In genomic region chr17:65819810-65820209, GRCh38 we compare ENCODE assay signal across 38 cellular contexts.
"Had no signal": no experiment of that assay in that cellular context is flagged by ENCODE, and none has a peak within 500 bp of the region (broad histone marks: within the 10 kb centered on the region; RNA-seq: fewer than 3 reads in every experiment).

No MANE protein-coding gene starts in this region.

- H3K4me3 Mint-ChIP-seq: activated CD4-positive, alpha-beta memory T cell treated with anti-CD3 and anti-CD28 coated beads, Interleukin-2, amount 10 ng/mL, durations not matched to agents 7 days and 5 days; activated CD4-positive, alpha-beta T cell treated with anti-CD3 and anti-CD28 coated beads for 36 hours; activated CD4-positive, alpha-beta T cell treated with anti-CD3 and anti-CD28 coated beads, Interleukin-2, amount 10 ng/mL, durations not matched to agents 7 days and 5 days; activated CD8-positive, alpha-beta memory T cell treated with anti-CD3 and anti-CD28 coated beads, Interleukin-2, amount 10 ng/mL, durations not matched to agents 7 days and 5 days; activated CD8-positive, alpha-beta T cell treated with anti-CD3 and anti-CD28 coated beads, Interleukin-2, amount 10 ng/mL, durations not matched to agents 7 days and 5 days; activated naive CD4-positive, alpha-beta T cell treated with anti-CD3 and anti-CD28 coated beads, Interleukin-2, amount 10 ng/mL, durations not matched to agents 7 days and 5 days; activated naive CD4-positive, alpha-beta T cell treated with anti-CD3 and anti-CD28 coated beads, Interleukin-2, amount 50 U/mL, for 24 hours; activated naive CD8-positive, alpha-beta T cell; activated naive CD8-positive, alpha-beta T cell treated with anti-CD3 and anti-CD28 coated beads, Interleukin-2, amount 10 ng/mL, durations not matched to agents 7 days and 5 days; activated naive CD8-positive, alpha-beta T cell treated with anti-CD3 and anti-CD28 coated beads, Interleukin-2, amount 50 U/mL, for 24 hours; activated T-cell treated with anti-CD3 and anti-CD28 coated beads, Interleukin-2, amount 50 U/mL, for 24 hours; brain; T-helper 1 cell treated with Interleukin-12 subunit alpha and Interleukin-12 subunit beta and Interleukin-4 antibody, amounts not matched to agents 30 μg/mL and 1 μg/mL, for 36 hours; T-helper 2 cell treated with Interferon-gamma antibody and Interleukin-4, amounts not matched to agents 5 μg/mL and 100 μg/mL, for 36 hours; WTC11 had no signal

- H3K4me1 ChIP-seq: ascending aorta had no signal

- H3K4me1 Mint-ChIP-seq: activated CD4-positive, alpha-beta memory T cell treated with anti-CD3 and anti-CD28 coated beads, Interleukin-2, amount 10 ng/mL, durations not matched to agents 7 days and 5 days; activated CD4-positive, alpha-beta T cell treated with anti-CD3 and anti-CD28 coated beads for 36 hours; activated CD4-positive, alpha-beta T cell treated with anti-CD3 and anti-CD28 coated beads, Interleukin-2, amount 10 ng/mL, durations not matched to agents 7 days and 5 days; activated CD8-positive, alpha-beta memory T cell treated with anti-CD3 and anti-CD28 coated beads, Interleukin-2, amount 10 ng/mL, durations not matched to agents 7 days and 5 days; activated naive CD4-positive, alpha-beta T cell treated with anti-CD3 and anti-CD28 coated beads, Interleukin-2, amount 10 ng/mL, durations not matched to agents 7 days and 5 days; activated naive CD4-positive, alpha-beta T cell treated with anti-CD3 and anti-CD28 coated beads, Interleukin-2, amount 50 U/mL, for 24 hours; activated naive CD8-positive, alpha-beta T cell treated with anti-CD3 and anti-CD28 coated beads, Interleukin-2, amount 10 ng/mL, durations not matched to agents 7 days and 5 days; activated naive CD8-positive, alpha-beta T cell treated with anti-CD3 and anti-CD28 coated beads, Interleukin-2, amount 50 U/mL, for 24 hours; brain had no signal

- H3K27me3 Mint-ChIP-seq: activated naive CD4-positive, alpha-beta T cell treated with anti-CD3 and anti-CD28 coated beads, Interleukin-2, amount 10 ng/mL, durations not matched to agents 7 days and 5 days; activated naive CD8-positive, alpha-beta T cell; brain had no signal

- H3K27ac Mint-ChIP-seq: activated CD4-positive, alpha-beta memory T cell treated with anti-CD3 and anti-CD28 coated beads, Interleukin-2, amount 10 ng/mL, durations not matched to agents 7 days and 5 days; activated CD4-positive, alpha-beta T cell treated with anti-CD3 and anti-CD28 coated beads for 36 hours; activated CD4-positive, alpha-beta T cell treated with anti-CD3 and anti-CD28 coated beads, Interleukin-2, amount 10 ng/mL, durations not matched to agents 7 days and 5 days; activated CD8-positive, alpha-beta memory T cell treated with anti-CD3 and anti-CD28 coated beads, Interleukin-2, amount 10 ng/mL, durations not matched to agents 7 days and 5 days; activated CD8-positive, alpha-beta T cell treated with anti-CD3 and anti-CD28 coated beads, Interleukin-2, amount 10 ng/mL, durations not matched to agents 7 days and 5 days; activated naive CD4-positive, alpha-beta T cell treated with anti-CD3 and anti-CD28 coated beads, Interleukin-2, amount 10 ng/mL, durations not matched to agents 7 days and 5 days; activated naive CD4-positive, alpha-beta T cell treated with anti-CD3 and anti-CD28 coated beads, Interleukin-2, amount 50 U/mL, for 24 hours; activated naive CD8-positive, alpha-beta T cell; activated naive CD8-positive, alpha-beta T cell treated with anti-CD3 and anti-CD28 coated beads, Interleukin-2, amount 10 ng/mL, durations not matched to agents 7 days and 5 days; activated naive CD8-positive, alpha-beta T cell treated with anti-CD3 and anti-CD28 coated beads, Interleukin-2, amount 50 U/mL, for 24 hours; activated T-cell treated with anti-CD3 and anti-CD28 coated beads, Interleukin-2, amount 50 U/mL, for 24 hours; activated T-helper 2 cell treated with anti-CD3 and anti-CD28 coated beads, Interferon-gamma antibody, Interleukin-2, Interleukin-4, amounts not matched to agents 10 μg/mL and 5 μg/mL and 100 μg/mL, durations not matched to agents 14 hours and 24 hours and 36 hours; T-helper 1 cell treated with Interleukin-12 subunit alpha and Interleukin-12 subunit beta and Interleukin-4 antibody, amounts not matched to agents 30 μg/mL and 1 μg/mL, for 36 hours; T-helper 2 cell treated with Interferon-gamma antibody and Interleukin-4, amounts not matched to agents 5 μg/mL and 100 μg/mL, for 36 hours; WTC11 had no signal

- H3K9me3 Mint-ChIP-seq: activated CD4-positive, alpha-beta memory T cell treated with anti-CD3 and anti-CD28 coated beads, Interleukin-2, amount 10 ng/mL, durations not matched to agents 7 days and 5 days; activated CD4-positive, alpha-beta T cell treated with anti-CD3 and anti-CD28 coated beads, Interleukin-2, amount 10 ng/mL, durations not matched to agents 7 days and 5 days; activated naive CD4-positive, alpha-beta T cell treated with anti-CD3 and anti-CD28 coated beads, Interleukin-2, amount 10 ng/mL, durations not matched to agents 7 days and 5 days; activated naive CD4-positive, alpha-beta T cell treated with anti-CD3 and anti-CD28 coated beads, Interleukin-2, amount 50 U/mL, for 24 hours; activated naive CD8-positive, alpha-beta T cell treated with anti-CD3 and anti-CD28 coated beads, Interleukin-2, amount 10 ng/mL, durations not matched to agents 7 days and 5 days; activated T-cell treated with anti-CD3 and anti-CD28 coated beads, Interleukin-2, amount 50 U/mL, for 24 hours; activated T-helper 2 cell treated with anti-CD3 and anti-CD28 coated beads, Interferon-gamma antibody, Interleukin-2, Interleukin-4, amounts not matched to agents 10 μg/mL and 5 μg/mL and 100 μg/mL, durations not matched to agents 14 hours and 24 hours and 36 hours; T-helper 1 cell treated with Interleukin-12 subunit alpha and Interleukin-12 subunit beta and Interleukin-4 antibody, amounts not matched to agents 30 μg/mL and 1 μg/mL, for 36 hours; T-helper 2 cell treated with Interferon-gamma antibody and Interleukin-4, amounts not matched to agents 5 μg/mL and 100 μg/mL, for 36 hours; WTC11 had no signal

- H3K36me3 ChIP-seq: ascending aorta, cardiac muscle cell, WERI-Rb-1 had no signal

- H3K27ac ChIP-seq: ascending aorta, cardiac muscle cell, WERI-Rb-1 had no signal

- ATAC-seq: activated CD4-positive, alpha-beta T cell treated with anti-CD3 and anti-CD28 coated beads for 36 hours; activated CD4-positive, CD25-positive, alpha-beta regulatory T cell treated with anti-CD3 and anti-CD28 coated beads, Interleukin-2, amount 50 U/mL, for 24 hours; activated CD8-positive, alpha-beta memory T cell treated with anti-CD3 and anti-CD28 coated beads, Interleukin-2, amount 10 ng/mL, durations not matched to agents 7 days and 5 days; activated CD8-positive, alpha-beta T cell treated with anti-CD3 and anti-CD28 coated beads, Interleukin-2, amount 10 ng/mL, durations not matched to agents 7 days and 5 days; activated naive CD8-positive, alpha-beta T cell treated with anti-CD3 and anti-CD28 coated beads, Interleukin-2, amount 50 U/mL, for 24 hours; WTC11 had no signal

- H3K4me3 ChIP-seq: ascending aorta, cardiac muscle cell had no signal

- H3K27me3 ChIP-seq: ascending aorta, cardiac muscle cell had no signal

- H3K9me3 ChIP-seq: ascending aorta had no signal

- H3K36me3 Mint-ChIP-seq: activated CD8-positive, alpha-beta memory T cell treated with anti-CD3 and anti-CD28 coated beads, Interleukin-2, amount 10 ng/mL, durations not matched to agents 7 days and 5 days; activated naive CD4-positive, alpha-beta T cell treated with anti-CD3 and anti-CD28 coated beads, Interleukin-2, amount 10 ng/mL, durations not matched to agents 7 days and 5 days; activated naive CD4-positive, alpha-beta T cell treated with anti-CD3 and anti-CD28 coated beads, Interleukin-2, amount 50 U/mL, for 24 hours; activated naive CD8-positive, alpha-beta T cell treated with anti-CD3 and anti-CD28 coated beads, Interleukin-2, amount 10 ng/mL, durations not matched to agents 7 days and 5 days; WTC11 had no signal

- FAIRE-seq: bronchial epithelial cell, TTC549 had no signal

- DNase-seq: activated CD4-positive, alpha-beta memory T cell treated with anti-CD3 and anti-CD28 coated beads, Interleukin-2, amount 10 ng/mL, durations not matched to agents 7 days and 5 days; activated CD4-positive, alpha-beta T cell treated with anti-CD3 and anti-CD28 coated beads for 1 hour; activated CD4-positive, alpha-beta T cell treated with anti-CD3 and anti-CD28 coated beads for 36 hours; activated CD4-positive, alpha-beta T cell treated with anti-CD3 and anti-CD28 coated beads for 48 hours; activated CD4-positive, alpha-beta T cell treated with anti-CD3 and anti-CD28 coated beads, Interleukin-2, amount 10 ng/mL, durations not matched to agents 7 days and 5 days; activated CD4-positive, alpha-beta T cell treated with anti-CD3 and anti-CD28 coated beads, Interleukin-2, amount 50 U/mL, for 48 hours; activated CD4-positive, CD25-positive, alpha-beta regulatory T cell; activated CD8-positive, alpha-beta memory T cell treated with anti-CD3 and anti-CD28 coated beads for 24 hours; activated CD8-positive, alpha-beta memory T cell treated with anti-CD3 and anti-CD28 coated beads, Interleukin-2, amount 10 ng/mL, durations not matched to agents 7 days and 5 days; activated CD8-positive, alpha-beta memory T cell treated with anti-CD3 and anti-CD28 coated beads, Interleukin-2, amount 50 U/mL, for 48 hours; activated CD8-positive, alpha-beta T cell treated with anti-CD3 and anti-CD28 coated beads, Interleukin-2, amount 10 ng/mL, durations not matched to agents 7 days and 5 days; activated effector memory CD4-positive, alpha-beta T cell treated with Interleukin-2 at 50 U/mL for 16 hours; activated gamma-delta T cell; activated naive CD4-positive, alpha-beta T cell treated with anti-CD3 and anti-CD28 coated beads, Interleukin-2, amount 10 ng/mL, durations not matched to agents 7 days and 5 days; activated naive CD4-positive, alpha-beta T cell treated with Interleukin-2 at 50 U/mL for 16 hours; activated naive CD8-positive, alpha-beta T cell treated with anti-CD3 and anti-CD28 coated beads, Interleukin-2, amount 10 ng/mL, durations not matched to agents 7 days and 5 days; activated naive CD8-positive, alpha-beta T cell treated with anti-CD3 and anti-CD28 coated beads, Interleukin-2, amount 50 U/mL, for 24 hours; activated T-cell treated with anti-CD3 and anti-CD28 coated beads, Interleukin-2, amount 50 U/mL, for 24 hours; activated T-cell treated with anti-CD3 and anti-CD28 coated beads, Interleukin-2, amount 50 U/mL, for 48 hours; amygdala; anterior cingulate cortex; caudate nucleus; T-helper 1 cell; T-helper 2 cell; T-helper 9 cell; WERI-Rb-1 had no signal
